In genomic region chr2:7601990-7602389, GRCh38 we compare ENCODE assay signal across 33 cellular contexts.
"Had no signal": no experiment of that assay in that cellular context is flagged by ENCODE, and none has a peak within 500 bp of the region (broad histone marks: within the 10 kb centered on the region; RNA-seq: fewer than 3 reads in every experiment).

No MANE protein-coding gene starts in this region.

- H3K4me3 Mint-ChIP-seq: activated CD4-positive, alpha-beta memory T cell treated with anti-CD3 and anti-CD28 coated beads, Interleukin-2, amount 10 ng/mL, durations not matched to agents 7 days and 5 days; activated CD8-positive, alpha-beta memory T cell treated with anti-CD3 and anti-CD28 coated beads, Interleukin-2, amount 10 ng/mL, durations not matched to agents 7 days and 5 days; activated naive CD8-positive, alpha-beta T cell treated with anti-CD3 and anti-CD28 coated beads, Interleukin-2, amount 10 ng/mL, durations not matched to agents 7 days and 5 days; activated T-helper 17 cell treated with anti-CD3 and anti-CD28 coated beads, Interleukin-2, amount 50 U/mL, for 72 hours; central memory CD8-positive, alpha-beta T cell had no signal

- H3K27me3 Mint-ChIP-seq: activated CD4-positive, alpha-beta memory T cell treated with anti-CD3 and anti-CD28 coated beads, Interleukin-2, amount 10 ng/mL, durations not matched to agents 7 days and 5 days; activated CD8-positive, alpha-beta memory T cell treated with anti-CD3 and anti-CD28 coated beads, Interleukin-2, amount 10 ng/mL, durations not matched to agents 7 days and 5 days; activated naive CD8-positive, alpha-beta T cell treated with anti-CD3 and anti-CD28 coated beads, Interleukin-2, amount 10 ng/mL, durations not matched to agents 7 days and 5 days; central memory CD8-positive, alpha-beta T cell had no signal

- H3K4me3 ChIP-seq: ascending aorta, cardiac muscle cell, Peyer's patch had no signal

- DNase-seq: activated CD4-positive, alpha-beta memory T cell treated with anti-CD3 and anti-CD28 coated beads, Interleukin-2, amount 10 ng/mL, durations not matched to agents 7 days and 5 days; activated CD4-positive, alpha-beta T cell treated with anti-CD3 and anti-CD28 coated beads for 1 hour; activated CD4-positive, alpha-beta T cell treated with anti-CD3 and anti-CD28 coated beads for 48 hours; activated CD4-positive, CD25-positive, alpha-beta regulatory T cell; activated CD8-positive, alpha-beta memory T cell treated with anti-CD3 and anti-CD28 coated beads for 24 hours; activated CD8-positive, alpha-beta memory T cell treated with anti-CD3 and anti-CD28 coated beads, Interleukin-2, amount 10 ng/mL, durations not matched to agents 7 days and 5 days; activated CD8-positive, alpha-beta memory T cell treated with anti-CD3 and anti-CD28 coated beads, Interleukin-2, amount 50 U/mL, for 48 hours; activated effector memory CD4-positive, alpha-beta T cell treated with anti-CD3 and anti-CD28 coated beads, Interleukin-2, amount 50 U/mL, for 16 hours; activated naive CD4-positive, alpha-beta T cell; activated naive CD4-positive, alpha-beta T cell treated with anti-CD3 and anti-CD28 coated beads, Interleukin-2, amount 50 U/mL, for 16 hours; activated naive CD8-positive, alpha-beta T cell treated with anti-CD3 and anti-CD28 coated beads, Interleukin-2, amount 10 ng/mL, durations not matched to agents 7 days and 5 days; activated T-cell treated with anti-CD3 and anti-CD28 coated beads, Interleukin-2, amount 50 U/mL, for 48 hours; amygdala; Kasumi-1; KG1; MM.1S; MV-4-11; NCI-H1092; NCI-H1436 treated with DMSO at 0.1 percent for 48 hours; NCI-H187 treated with DMSO at 0.1 percent for 48 hours; NCI-H2081; NCI-H345; NCI-H510A; Peyer's patch; SIG-M5; T1000; WERI-Rb-1 had no signal

- H3K4me1 Mint-ChIP-seq: activated T-helper 17 cell treated with anti-CD3 and anti-CD28 coated beads, Interleukin-2, amount 50 U/mL, for 72 hours; central memory CD8-positive, alpha-beta T cell had no signal

- H3K36me3 ChIP-seq: ascending aorta, cardiac muscle cell, Peyer's patch, WERI-Rb-1 had no signal

- H3K9me3 Mint-ChIP-seq: activated T-helper 17 cell treated with anti-CD3 and anti-CD28 coated beads, Interleukin-2, amount 50 U/mL, for 72 hours; central memory CD8-positive, alpha-beta T cell had no signal

- H3K27me3 ChIP-seq: ascending aorta, cardiac muscle cell, Peyer's patch had no signal

- H3K27ac ChIP-seq: ascending aorta, cardiac muscle cell, Peyer's patch, RWPE1, WERI-Rb-1 had no signal

- H3K27ac Mint-ChIP-seq: activated CD4-positive, alpha-beta memory T cell treated with anti-CD3 and anti-CD28 coated beads, Interleukin-2, amount 10 ng/mL, durations not matched to agents 7 days and 5 days; activated CD8-positive, alpha-beta memory T cell treated with anti-CD3 and anti-CD28 coated beads, Interleukin-2, amount 10 ng/mL, durations not matched to agents 7 days and 5 days; activated naive CD8-positive, alpha-beta T cell treated with anti-CD3 and anti-CD28 coated beads, Interleukin-2, amount 10 ng/mL, durations not matched to agents 7 days and 5 days; activated T-helper 17 cell treated with anti-CD3 and anti-CD28 coated beads, Interleukin-2, amount 50 U/mL, for 72 hours had no signal

- H3K4me1 ChIP-seq: ascending aorta, Peyer's patch had no signal

- ATAC-seq: activated CD8-positive, alpha-beta memory T cell treated with anti-CD3 and anti-CD28 coated beads, Interleukin-2, amount 10 ng/mL, durations not matched to agents 7 days and 5 days; activated T-helper 17 cell treated with anti-CD3 and anti-CD28 coated beads, Interleukin-2, amount 50 U/mL, for 72 hours; Right ventricle myocardium inferior had no signal

- H3K9me3 ChIP-seq: ascending aorta, Peyer's patch had no signal
